Comparison of ENCODE assay signal across 8 cellular contexts in genomic region chr12:57242691-57243454, GRCh38. TPM values are rescaled to one million over a fixed set of nuclear protein-coding genes. Genes with fewer than 3 reads are reported as not detected.
DNase-seq lines count a peak whose midpoint lies in the region; ATAC-seq and TF ChIP-seq lines count a peak whose summit lies in the region.

No MANE protein-coding gene starts in this region.

- no peaks in the 10 kb centered on the region for H3K9me3 ChIP-seq in endodermal cell (ENCODE audit: control insufficient read depth, low read length)

- POLR2A ChIA-PET in naive thymus-derived CD8-positive, alpha-beta T cell (lab: Charles Lee), result interaction anchor here (0.9 to 7.5 kb wide), 5 partner anchors 8 to 28 kb away, joined by 3 to 72 read pairs (median 6); partner anchors contain the start of genes NXPH4, SHMT2 and STAC3

- peak overlapping the region; percentile 54 for H3K4me3 Mint-ChIP-seq in endodermal cell
- peak overlapping the region; percentile 60 to 96 (median 78) for H3K4me3 Mint-ChIP-seq in naive thymus-derived CD8-positive, alpha-beta T cell

- peaks cover 6% of the 10 kb centered on the region for H3K4me1 ChIP-seq in endodermal cell (ENCODE audit: control insufficient read depth, insufficient read depth, low read length)
- H3K4me1 ChIP-seq in urinary bladder (ENCODE audit: insufficient read depth), result no peaks in the 10 kb centered on the region

- H3K27ac ChIP-seq in endodermal cell (ENCODE audit: low read depth, low read length) (no peak overlapping the region), urinary bladder (ENCODE audit: low read depth) (no peak overlapping the region)

- H3K36me3 ChIP-seq in endodermal cell (ENCODE audit: control insufficient read depth, insufficient read depth, low read length) (no peaks in the 10 kb centered on the region), urinary bladder (ENCODE audit: insufficient read depth) (no peaks in the 10 kb centered on the region)

- WGBS in endodermal cell (ENCODE audit: insufficient coverage in 1 of 2, insufficient read length in 1 of 2), 2 experiments, result 1 to 2% methylated on average over 26 to 45 of the region's 45 CpGs
- WGBS in urinary bladder, result 1% methylated on average over 45 of the region's 45 CpGs

- H3K27me3 Mint-ChIP-seq in endodermal cell (ENCODE audit: insufficient read depth), result peaks cover 70% of the 10 kb centered on the region
- H3K27me3 Mint-ChIP-seq in naive thymus-derived CD8-positive, alpha-beta T cell, result peaks cover 24 to 73% (median 52%) of the 10 kb centered on the region in 5 donors

- no peak overlapping the region for H3K27ac Mint-ChIP-seq in endodermal cell
- H3K27ac Mint-ChIP-seq in naive thymus-derived CD8-positive, alpha-beta T cell, result peak overlapping the region in 3 of 10 donors; percentile 5 to 19 (median 9)

- peaks cover 4% of the 10 kb centered on the region for H3K36me3 Mint-ChIP-seq in endodermal cell (ENCODE audit: low read depth)
- peaks cover 0 to 8% (median 3%) of the 10 kb centered on the region in 3 donors for H3K36me3 Mint-ChIP-seq in naive thymus-derived CD8-positive, alpha-beta T cell

- ATAC-seq in HG03025 (IDR thresholded peaks at IDR 0.05; ENCODE audit: low FRiP score, unreplicated experiment) (peak; percentile 38), HG02973 (IDR thresholded peaks at IDR 0.05; ENCODE audit: unreplicated experiment) (no peak)
- ATAC-seq in naive thymus-derived CD8-positive, alpha-beta T cell, result peak in 1 of 2 donors; percentile 8

- H3K9me3 Mint-ChIP-seq in endodermal cell, result no peaks in the 10 kb centered on the region
- no peaks in the 10 kb centered on the region for H3K9me3 Mint-ChIP-seq in naive thymus-derived CD8-positive, alpha-beta T cell

- H3K4me3 ChIP-seq in endodermal cell (ENCODE audit: low read length) (peak overlapping the region; percentile 65), urinary bladder (ENCODE audit: low read depth, low read length) (peak overlapping the region; percentile 13)

- peak; percentile 72 for TF ChIP-seq CTCF in GM12872 (IDR thresholded peaks at IDR 0.05; ENCODE audit: insufficient read depth, low read depth, low read length)
- peak; percentile 82 for TF ChIP-seq CTCF in endodermal cell (conservative IDR thresholded peaks at IDR 0.05)

- peak; percentile 90 for DNase-seq in NCI-H510A treated with DMSO at 0.1 percent for 48 hours (lab: John Stamatoyannopoulos, UW)
- DNase-seq in activated CD8-positive, alpha-beta memory T cell treated with anti-CD3 and anti-CD28 coated beads for 1 hour (ENCODE audit: extremely low read depth in 1 of 2, low read depth in 1 of 2), result peak; percentile 19 to 47
- DNase-seq in endodermal cell, result peak; percentile 99
- DNase-seq in naive thymus-derived CD8-positive, alpha-beta T cell, result peak in 9 of 10 donors; percentile 36 to 78 (median 58)

- H3K9ac ChIP-seq in endodermal cell (ENCODE audit: extremely low read depth, low read length, poor library complexity, severe bottlenecking), result no peak overlapping the region

- peaks cover 62% of the 10 kb centered on the region for H3K27me3 ChIP-seq in endodermal cell (ENCODE audit: control insufficient read depth, insufficient read depth, low read length, poor library complexity, severe bottlenecking)

- H3K4me1 Mint-ChIP-seq in endodermal cell, result peaks cover 28% of the 10 kb centered on the region
- H3K4me1 Mint-ChIP-seq in naive thymus-derived CD8-positive, alpha-beta T cell, result peaks cover 31 to 60% (median 50%) of the 10 kb centered on the region in 4 donors

RNA-seq across cellular contexts. Expression of gene STAC3, which starts 8.1 kb away (rescaled TPM):
- 1 to 10 TPM; 5.9 to 6.8 TPM for total RNA-seq in endodermal cell
- polyA plus RNA-seq in endodermal cell (2013, experiment 1 of 2), result 2.5 TPM
- 1.9 TPM for polyA plus RNA-seq in endodermal cell (2013, experiment 2 of 2)
- total RNA-seq in naive thymus-derived CD8-positive, alpha-beta T cell, result 1 to 10 TPM; 2.5 to 2.6 TPM
- polyA plus RNA-seq in naive thymus-derived CD8-positive, alpha-beta T cell, result not detected
- total RNA-seq in urinary bladder, result 13.5 TPM
- polyA plus RNA-seq in urinary bladder, result 1.1 TPM

RNA-seq across cellular contexts. Expression of gene SHMT2, which starts 13.4 kb away (rescaled TPM):
- total RNA-seq in endodermal cell (100 to 1,000 TPM in 1 of 2 donors, 10 to 100 TPM in 1; 76.7 to 134 TPM), urinary bladder (62.8 TPM)
- 141 TPM for polyA plus RNA-seq in endodermal cell (2013, experiment 1 of 2)
- 96.2 TPM for polyA plus RNA-seq in endodermal cell (2013, experiment 2 of 2)
- total RNA-seq in naive thymus-derived CD8-positive, alpha-beta T cell, result 10 to 100 TPM; 45.2 to 45.3 TPM
- polyA plus RNA-seq in naive thymus-derived CD8-positive, alpha-beta T cell, result 10 to 100 TPM; 27.3 to 31.2 (median 28.8) TPM
- 69.8 TPM for polyA plus RNA-seq in urinary bladder

RNA-seq across cellular contexts. Expression of gene NXPH4, which starts 26.3 kb away (rescaled TPM):
- total RNA-seq in endodermal cell, result 1 to 10 TPM in 1 of 2 donors, under 1 TPM in 1; 0.31 to 1.1 TPM
- 7.8 TPM for polyA plus RNA-seq in endodermal cell (2013, experiment 1 of 2)
- 6.4 TPM for polyA plus RNA-seq in endodermal cell (2013, experiment 2 of 2)
- under 1 TPM; 0.41 to 0.55 TPM for total RNA-seq in naive thymus-derived CD8-positive, alpha-beta T cell
- not detected for polyA plus RNA-seq in naive thymus-derived CD8-positive, alpha-beta T cell
- total RNA-seq in urinary bladder, result 0.79 TPM
- 0.28 TPM for polyA plus RNA-seq in urinary bladder

Comparison
In these comparisons a context has a peak if more than half of its experiments do, and no peak if none do; other contexts are left out.
1. DNase-seq: peak in every context shown above with its lines; median percentile 99 in endodermal cell; 90 in NCI-H510A treated with DMSO at 0.1 percent for 48 hours; 58 in naive thymus-derived CD8-positive, alpha-beta T cell; 33 in activated CD8-positive, alpha-beta memory T cell treated with anti-CD3 and anti-CD28 coated beads for 1 hour.